Comparison of ENCODE assay signal across 15 cellular contexts in the genomic region with DNA sequence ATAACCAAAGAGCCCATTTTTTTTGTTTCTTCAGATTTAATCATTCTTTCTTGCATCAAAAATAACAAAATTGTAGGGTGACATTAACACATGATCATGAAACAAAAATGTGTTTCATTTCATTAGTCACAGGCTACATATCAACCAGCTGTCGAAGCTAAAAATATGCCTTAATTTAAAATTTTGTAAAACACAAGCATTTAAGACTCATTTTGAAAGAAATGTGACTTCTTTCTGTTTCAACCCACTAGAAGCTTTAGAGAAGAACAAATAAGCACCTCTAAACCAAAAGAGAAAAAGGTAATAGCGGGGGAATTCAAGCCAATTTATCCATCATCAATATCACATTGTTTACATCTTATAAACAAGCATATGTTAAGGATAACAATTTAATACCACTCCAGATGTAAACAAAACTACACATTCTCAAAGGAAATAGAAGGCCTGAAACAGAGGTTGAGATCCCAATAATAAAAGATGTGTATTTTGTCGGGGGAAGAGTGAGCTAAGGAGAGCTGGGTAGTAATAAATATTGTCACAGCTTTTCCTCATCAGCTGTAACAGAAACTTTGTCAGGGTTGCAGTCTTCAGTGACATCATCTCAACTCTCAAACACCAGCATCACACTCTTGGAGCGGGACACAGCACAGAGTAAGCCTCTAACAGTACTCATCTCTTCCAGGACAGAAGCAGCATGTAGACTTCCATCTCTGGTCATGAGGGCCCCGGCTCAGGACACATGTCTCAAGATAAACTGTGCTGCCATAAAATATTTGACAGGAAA. TPM values are rescaled to one million over a fixed set of nuclear protein-coding genes. Genes with fewer than 3 reads are reported as not detected.
DNase-seq lines count a peak whose midpoint lies in the region; ATAC-seq and TF ChIP-seq lines count a peak whose summit lies in the region.
"Had no signal": no experiment of that assay in that cellular context is flagged by ENCODE, and none has a peak within 500 bp of the region (broad histone marks: within the 10 kb centered on the region; RNA-seq: fewer than 3 reads in every experiment).

No MANE protein-coding gene starts in this region.

- peak overlapping the region; percentile 30 for H3K27ac ChIP-seq in psoas muscle
- H3K27ac ChIP-seq in WERI-Rb-1: no peak overlapping the region
- H3K27ac ChIP-seq: body of pancreas, esophagus muscularis mucosa, tibial artery had no signal

- H3K27ac Mint-ChIP-seq in activated CD4-positive, alpha-beta T cell treated with anti-CD3 and anti-CD28 coated beads for 36 hours: peak overlapping the region; percentile 21
- no peak overlapping the region for H3K27ac Mint-ChIP-seq in MCF 10A (ENCODE audit: low read depth, unreplicated experiment)

- peaks cover 27% of the 10 kb centered on the region for H3K4me1 ChIP-seq in psoas muscle
- H3K4me1 ChIP-seq: body of pancreas, esophagus muscularis mucosa, tibial artery had no signal

- POLR2A ChIA-PET in activated CD4-positive, alpha-beta T cell treated with anti-CD3 and anti-CD28 coated beads for 36 hours (lab: Charles Lee): no interaction called here
- POLR2A ChIA-PET in MCF 10A (lab: Yijun Ruan, JAX): interaction anchor here (0.8 kb wide), 1 partner anchor 63 kb away, joined by 3 read pairs; the partner anchor contains the start of gene PPP2R1B

- peak; percentile 77 for ATAC-seq in activated CD4-positive, alpha-beta T cell treated with anti-CD3 and anti-CD28 coated beads for 36 hours
- ATAC-seq in GM21717 (IDR thresholded peaks at IDR 0.05; ENCODE audit: unreplicated experiment): peak; percentile 78
- ATAC-seq in HG03342 (IDR thresholded peaks at IDR 0.05; ENCODE audit: unreplicated experiment): peak; percentile 52
- ATAC-seq in psoas muscle: peak in 2 of 4 donors; percentile 33 to 50
- ATAC-seq: body of pancreas, Right ventricle myocardium inferior had no signal

- 73 to 75% (median 74%) methylated on average over 5 of the region's 5 CpGs for WGBS in psoas muscle, 3 donors

- H3K36me3 ChIP-seq in psoas muscle (ENCODE audit: insufficient read depth in 1 of 2, low read depth in 1 of 2): peaks cover 0 to 9% of the 10 kb centered on the region in 2 donors
- peaks cover 3% of the 10 kb centered on the region; the same call in 1 of the 2 replicates for H3K36me3 ChIP-seq in WERI-Rb-1

- H3K36me3 Mint-ChIP-seq in activated CD4-positive, alpha-beta T cell treated with anti-CD3 and anti-CD28 coated beads for 36 hours (ENCODE audit: low read depth): peaks cover 27% of the 10 kb centered on the region
- peaks cover 21% of the 10 kb centered on the region for H3K36me3 Mint-ChIP-seq in MCF 10A (ENCODE audit: insufficient read depth, unreplicated experiment)

- H3K9me3 Mint-ChIP-seq in activated CD4-positive, alpha-beta T cell treated with anti-CD3 and anti-CD28 coated beads for 36 hours (ENCODE audit: low read depth): no peaks in the 10 kb centered on the region
- no peaks in the 10 kb centered on the region for H3K9me3 Mint-ChIP-seq in MCF 10A (ENCODE audit: unreplicated experiment)

- peak; percentile 8 for DNase-seq in activated CD4-positive, alpha-beta T cell treated with anti-CD3 and anti-CD28 coated beads for 36 hours
- DNase-seq in activated CD4-positive, alpha-beta T cell treated with anti-CD3 and anti-CD28 coated beads, Interleukin-2, amount 50 U/mL, for 4 hours: no peak
- DNase-seq in psoas muscle: no peak
- DNase-seq in WERI-Rb-1: no peak
- DNase-seq in SIG-M5 treated with dmso at 0.1 percent for 504 hours (lab: John Stamatoyannopoulos, UW; ENCODE audit: unreplicated experiment): no peak
- no peak for DNase-seq in MCF 10A (ENCODE audit: unreplicated experiment)
- DNase-seq: 8988T; activated CD4-positive, alpha-beta T cell treated with anti-CD3 and anti-CD28 coated beads for 4 hours; body of pancreas; stimulated activated CD4-positive, alpha-beta T cell treated with anti-CD3 and anti-CD28 coated beads, Interleukin-2, amount 100 ng/mL, for 24 hours; tibial artery had no signal

- no peaks in the 10 kb centered on the region for H3K9me3 ChIP-seq in psoas muscle
- H3K9me3 ChIP-seq in WERI-Rb-1 (ENCODE audit: severe bottlenecking): no peaks in the 10 kb centered on the region
- H3K9me3 ChIP-seq: body of pancreas, esophagus muscularis mucosa, tibial artery had no signal

- H3K27me3 ChIP-seq in psoas muscle (ENCODE audit: insufficient read depth in 3 of 3, low read length in 2 of 3): no peaks in the 10 kb centered on the region
- no peaks in the 10 kb centered on the region for H3K27me3 ChIP-seq in WERI-Rb-1 (ENCODE audit: insufficient read depth, low read depth, severe bottlenecking)
- H3K27me3 ChIP-seq: body of pancreas, esophagus muscularis mucosa, tibial artery had no signal

- TF ChIP-seq CTCF in psoas muscle (IDR thresholded peaks at IDR 0.05) (no peak), WERI-Rb-1 (IDR thresholded peaks at IDR 0.05; ENCODE audit: low read depth, low read length) (no peak), MCF 10A (IDR thresholded peaks at IDR 0.05; ENCODE audit: unreplicated experiment) (no peak)

- no peak overlapping the region for H3K4me3 Mint-ChIP-seq in activated CD4-positive, alpha-beta T cell treated with anti-CD3 and anti-CD28 coated beads for 36 hours
- no peak overlapping the region for H3K4me3 Mint-ChIP-seq in MCF 10A (ENCODE audit: unreplicated experiment)

- no TSS peak for BruUV-seq in MCF 10A (replicated peaks; lab: Mats Ljungman, UMichigan)

- CTCF ChIA-PET in activated CD4-positive, alpha-beta T cell treated with anti-CD3 and anti-CD28 coated beads for 36 hours (lab: Charles Lee): interaction anchor here (1.0 to 1.6 kb wide), 4 partner anchors 12 to 58 kb away, joined by 3 to 6 read pairs (median 4); no protein-coding TSS in a partner anchor
- CTCF ChIA-PET in MCF 10A (lab: Yijun Ruan, JAX): interaction anchor here (0.6 to 1.1 kb wide), 3 partner anchors 13 to 52 kb away, joined by 3 to 5 read pairs (median 3); no protein-coding TSS in a partner anchor

- H3K4me1 Mint-ChIP-seq in activated CD4-positive, alpha-beta T cell treated with anti-CD3 and anti-CD28 coated beads for 36 hours: peaks cover 20% of the 10 kb centered on the region
- H3K4me1 Mint-ChIP-seq in MCF 10A (ENCODE audit: insufficient read depth, unreplicated experiment): no peaks in the 10 kb centered on the region

- H3K27me3 Mint-ChIP-seq in activated CD4-positive, alpha-beta T cell treated with anti-CD3 and anti-CD28 coated beads for 36 hours: no peaks in the 10 kb centered on the region
- no peaks in the 10 kb centered on the region for H3K27me3 Mint-ChIP-seq in MCF 10A (ENCODE audit: insufficient read depth, unreplicated experiment)

- intact Hi-C loops in activated CD4-positive, alpha-beta T cell treated with anti-CD3 and anti-CD28 coated beads for 36 hours (cut with DNase I, micrococcal nuclease): no loop called here
- intact Hi-C loops in psoas muscle (cut with DNase I): no loop called here
- intact Hi-C loops in MCF 10A (cut with micrococcal nuclease): no loop called here

- H3K4me3 ChIP-seq in psoas muscle: no peak overlapping the region
- no peak overlapping the region for H3K4me3 ChIP-seq in WERI-Rb-1 (ENCODE audit: low read depth, low read length)
- H3K4me3 ChIP-seq: body of pancreas, esophagus muscularis mucosa, tibial artery had no signal

RNA-seq across cellular contexts. Expression of gene ALG9, which starts 42.0 kb away (rescaled TPM):
- total RNA-seq in activated CD4-positive, alpha-beta T cell treated with anti-CD3 and anti-CD28 coated beads for 36 hours: 10 to 100 TPM; 30.4 to 41.2 TPM
- total RNA-seq in psoas muscle (10 to 100 TPM; 12.8 to 20.3 (median 16.0) TPM), MCF 10A (2022) (28.8 and 31.2 TPM in 2 replicates)
- 10 to 100 TPM in 2 of 3 donors, 1 to 10 TPM in 1; 9.6 to 21.9 (median 11.4) TPM for polyA plus RNA-seq in psoas muscle

RNA-seq across cellular contexts. Expression of gene FDXACB1, which starts 49.6 kb away (rescaled TPM):
- total RNA-seq in activated CD4-positive, alpha-beta T cell treated with anti-CD3 and anti-CD28 coated beads for 36 hours: 1 to 10 TPM; 5.9 to 6.0 TPM
- under 1 TPM; 0.65 to 0.99 (median 0.85) TPM for total RNA-seq in psoas muscle
- 1 to 10 TPM in 1 of 3 donors, under 1 TPM in 2; 0.45 to 1.1 (median 0.57) TPM for polyA plus RNA-seq in psoas muscle
- 0.79 and 1.0 TPM in 2 replicates for total RNA-seq in MCF 10A (2022)

RNA-seq across cellular contexts. Expression of gene CFAP68, which starts 50.0 kb away (rescaled TPM):
- total RNA-seq in activated CD4-positive, alpha-beta T cell treated with anti-CD3 and anti-CD28 coated beads for 36 hours: 10 to 100 TPM; 32.1 to 49.7 TPM
- total RNA-seq in psoas muscle (10 to 100 TPM in 2 of 4 donors, 1 to 10 TPM in 2; 6.6 to 17.7 (median 11.8) TPM), MCF 10A (2022) (33.6 and 38.3 TPM in 2 replicates)
- polyA plus RNA-seq in psoas muscle: 1 to 10 TPM; 4.4 to 7.6 (median 4.8) TPM
